23 cellular contexts compared by ENCODE assay signal in genomic region chr2:46488389-46488788, GRCh38. TPM values are rescaled to one million over a fixed set of nuclear protein-coding genes. Genes with fewer than 3 reads are reported as not detected.
DNase-seq lines count a peak whose midpoint lies in the region; ATAC-seq, FAIRE-seq and TF ChIP-seq lines count a peak whose summit lies in the region.
"Had no signal": no experiment of that assay in that cellular context is flagged by ENCODE, and none has a peak within 500 bp of the region (broad histone marks: within the 10 kb centered on the region; RNA-seq: fewer than 3 reads in every experiment).

No MANE protein-coding gene starts in this region.

- no peaks in the 10 kb centered on the region for H3K9me2 ChIP-seq in GM23338 (ENCODE audit: insufficient read depth)

- peaks cover 13% of the 10 kb centered on the region for H3K4me1 ChIP-seq in GM23338 (ENCODE audit: insufficient read depth)
- H3K4me1 ChIP-seq in Panc1 (ENCODE audit: control insufficient read depth, insufficient read depth, low read length): no peaks in the 10 kb centered on the region
- H3K4me1 ChIP-seq in H1 (replicated peaks in 1 of 4; ENCODE audit: control insufficient read depth in 3 of 4, insufficient read depth in 4 of 4, low read length in 3 of 4): peaks cover 0 to 15% (median 7%) of the 10 kb centered on the region in 4 experiments; a peak in 4 of 7 replicates

- H3K9me3 ChIP-seq in Panc1 (ENCODE audit: control insufficient read depth, insufficient read depth, low read depth, low read length): no peaks in the 10 kb centered on the region
- H3K9me3 ChIP-seq in H1 (ENCODE audit: insufficient read depth in 2 of 2, low read depth in 1 of 2, low read length in 1 of 2): no peaks in the 10 kb centered on the region

- no peak overlapping the region for H4K91ac ChIP-seq in H1 (replicated peaks; ENCODE audit: insufficient read length, low read length)

- CTCF ChIA-PET in Panc1 (lab: Charles Lee): interaction anchor here (0.6 kb wide), 1 partner anchor 217 kb away, joined by 3 read pairs; no protein-coding TSS in a partner anchor
- CTCF ChIA-PET in H1 (lab: Charles Lee; ENCODE audit: partially characterized antibody): interaction anchor here (0.6 to 1.7 kb wide), 5 partner anchors 9 to 431 kb away, joined by 3 to 8 read pairs (median 4); no protein-coding TSS in a partner anchor
- CTCF ChIA-PET in activated naive CD4-positive, alpha-beta T cell treated with anti-CD3 and anti-CD28 coated beads for 36 hours (lab: Charles Lee): no interaction called here

- no peak overlapping the region for H2BK120ac ChIP-seq in H1 (replicated peaks; ENCODE audit: low read depth, low read length)

- no peak overlapping the region for H3K18ac ChIP-seq in H1 (ENCODE audit: extremely low read depth, low read length)

- H3K79me2 ChIP-seq in GM23338 (replicated peaks; ENCODE audit: insufficient read depth) (no peaks in the 10 kb centered on the region), H1 (ENCODE audit: control insufficient read depth in 1 of 2, insufficient read depth in 2 of 2, low read length in 2 of 2) (no peaks in the 10 kb centered on the region)

- H3K4me3 Mint-ChIP-seq in GM23338: no peak overlapping the region
- H3K4me3 Mint-ChIP-seq in activated naive CD4-positive, alpha-beta T cell treated with anti-CD3 and anti-CD28 coated beads for 36 hours: no peak overlapping the region
- H3K4me3 Mint-ChIP-seq: activated naive CD8-positive, alpha-beta T cell; activated T-cell treated with anti-CD3 and anti-CD28 coated beads, Interleukin-2, amount 50 U/mL, for 72 hours had no signal

- H2BK15ac ChIP-seq in H1 (ENCODE audit: low read length): no peak overlapping the region

- ATAC-seq in GM23338: peak; percentile 44
- peak; percentile 57; the same call in 1 of the 2 replicates for ATAC-seq in Panc1
- ATAC-seq in GM21737 (IDR thresholded peaks at IDR 0.05; ENCODE audit: unreplicated experiment): no peak
- no peak for ATAC-seq in HG02852 (IDR thresholded peaks at IDR 0.05; ENCODE audit: unreplicated experiment)
- ATAC-seq: activated T-cell treated with anti-CD3 and anti-CD28 coated beads, Interleukin-2, amount 50 U/mL, for 72 hours had no signal

- BruUV-seq in Panc1 (replicated peaks; lab: Mats Ljungman, UMichigan): no TSS peak

- H4K5ac ChIP-seq in H1 (ENCODE audit: insufficient read length, low read depth, low read length): no peak overlapping the region

- 52% methylated on average over 2 of the region's 2 CpGs; no CpG with 5 or more reads in 1 of the 2 experiments for WGBS in H1 (ENCODE audit: extremely low coverage in 1 of 2, insufficient coverage in 1 of 2, insufficient read length in 1 of 2, insufficient replicate concordance in 2 of 2, low coverage in 1 of 2, low lambda C conversion rate in 2 of 2, missing lambda C conversion rate in 1 of 2), 2 experiments

- H3K23me2 ChIP-seq in H1 (ENCODE audit: low read depth, low read length): no peaks in the 10 kb centered on the region

- H2BK5ac ChIP-seq in H1 (ENCODE audit: low read depth, low read length): no peak overlapping the region

- H3K36me3 Mint-ChIP-seq in GM23338 (ENCODE audit: low read depth): no peaks in the 10 kb centered on the region
- H3K36me3 Mint-ChIP-seq in activated naive CD4-positive, alpha-beta T cell treated with anti-CD3 and anti-CD28 coated beads for 36 hours (ENCODE audit: low read depth): no peaks in the 10 kb centered on the region
- H3K36me3 Mint-ChIP-seq: activated naive CD8-positive, alpha-beta T cell had no signal

- no peaks in the 10 kb centered on the region for H3K79me1 ChIP-seq in H1 (ENCODE audit: low read depth, low read length)

- no peak overlapping the region for H4K8ac ChIP-seq in H1 (ENCODE audit: extremely low read depth, insufficient read depth, low read length)

- H3K27ac ChIP-seq in GM23338 (ENCODE audit: low read depth) (no peak overlapping the region), Panc1 (ENCODE audit: low read length) (no peak overlapping the region), H1 (ENCODE audit: low read depth, low read length) (no peak overlapping the region)

- no peak for TF ChIP-seq POLR2A in H1 (IDR thresholded peaks at IDR 0.05; ENCODE audit: control extremely low read depth in 1 of 2, low read depth in 2 of 2, low read length in 2 of 2)

- TF ChIP-seq RAD21 in H1 (IDR thresholded peaks at IDR 0.05 in 1 of 2, conservative IDR thresholded peaks at IDR 0.05 in 1 of 2; ENCODE audit: low read depth in 2 of 2, low read length in 2 of 2): peak in 1 of 2 experiments; percentile 28; a peak in 1 of 4 replicates

- H3K9ac ChIP-seq in H1 (replicated peaks in 1 of 4; ENCODE audit: extremely low read depth in 1 of 4, low read depth in 3 of 4, low read length in 3 of 4): no peak overlapping the region

- H3K27me3 ChIP-seq in GM23338 (ENCODE audit: insufficient read depth) (no peaks in the 10 kb centered on the region), Panc1 (ENCODE audit: control insufficient read depth, insufficient read depth, low read length) (no peaks in the 10 kb centered on the region), H1 (replicated peaks in 1 of 4; ENCODE audit: control insufficient read depth in 3 of 4, extremely low read depth in 1 of 4, insufficient read depth in 3 of 4, low read length in 3 of 4) (no peaks in the 10 kb centered on the region)

- peaks cover 3% of the 10 kb centered on the region for H3K27me3 Mint-ChIP-seq in GM23338 (ENCODE audit: insufficient read depth, low read depth, poor library complexity)
- H3K27me3 Mint-ChIP-seq in activated naive CD4-positive, alpha-beta T cell treated with anti-CD3 and anti-CD28 coated beads for 36 hours (ENCODE audit: low read depth): no peaks in the 10 kb centered on the region
- H3K27me3 Mint-ChIP-seq: activated naive CD8-positive, alpha-beta T cell had no signal

- peak overlapping the region; percentile 32; the same call in 1 of the 2 replicates for H2AFZ ChIP-seq in GM23338
- no peak overlapping the region for H2AFZ ChIP-seq in H1 (ENCODE audit: low read length)

- no peak overlapping the region for H3K4me2 ChIP-seq in GM23338
- H3K4me2 ChIP-seq in H1 (ENCODE audit: insufficient read depth in 1 of 2, low read depth in 2 of 2, low read length in 2 of 2): no peak overlapping the region

- H3K9me3 Mint-ChIP-seq in GM23338: no peaks in the 10 kb centered on the region; the same call in 2 of the 3 replicates
- no peaks in the 10 kb centered on the region for H3K9me3 Mint-ChIP-seq in activated naive CD4-positive, alpha-beta T cell treated with anti-CD3 and anti-CD28 coated beads for 36 hours
- H3K9me3 Mint-ChIP-seq: activated T-cell treated with anti-CD3 and anti-CD28 coated beads, Interleukin-2, amount 50 U/mL, for 72 hours had no signal

- intact Hi-C loops in Panc1 (cut with micrococcal nuclease; ENCODE audit: unreplicated experiment): no loop called here
- intact Hi-C loops in activated naive CD4-positive, alpha-beta T cell treated with anti-CD3 and anti-CD28 coated beads for 36 hours (cut with micrococcal nuclease): no loop called here

- no peak overlapping the region for H3K56ac ChIP-seq in H1 (replicated peaks; ENCODE audit: insufficient read length, low read depth, low read length)

- no peak overlapping the region for H3K14ac ChIP-seq in H1 (ENCODE audit: insufficient read length)

- peak; percentile 33 for DNase-seq in GM23338 (ENCODE audit: low spot score)
- no peak for DNase-seq in Panc1 (ENCODE audit: low read depth, low spot score)
- DNase-seq in H1 (ENCODE audit: low read depth in 1 of 2, low spot score in 2 of 2): no peak
- DNase-seq in retinal pigment epithelial cell (ENCODE audit: low read depth): no peak
- DNase-seq in activated CD4-positive, alpha-beta T cell treated with anti-CD3 and anti-CD28 coated beads, Interleukin-2, amount 50 U/mL, for 48 hours: no peak
- DNase-seq in activated naive CD4-positive, alpha-beta T cell treated with anti-CD3 and anti-CD28 coated beads for 36 hours: no peak
- DNase-seq: activated CD4-positive, CD25-positive, alpha-beta regulatory T cell treated with anti-CD3 and anti-CD28 coated beads, Interleukin-2, amount 50 U/mL, for 72 hours; activated T-cell treated with anti-CD3 and anti-CD28 coated beads, Interleukin-2, amount 50 U/mL, for 72 hours; COR-L47; NCI-H1436; NCI-H2171 treated with DMSO at 0.1 percent for 48 hours; NCI-H69; SIG-M5 had no signal

- H3K4me1 Mint-ChIP-seq in GM23338: peaks cover 18% of the 10 kb centered on the region
- peaks cover 7% of the 10 kb centered on the region for H3K4me1 Mint-ChIP-seq in activated naive CD4-positive, alpha-beta T cell treated with anti-CD3 and anti-CD28 coated beads for 36 hours (ENCODE audit: low read depth)

- no peak for TF ChIP-seq EP300 in H1 (IDR thresholded peaks at IDR 0.05; ENCODE audit: borderline replicate concordance in 1 of 2, low read depth in 2 of 2, low read length in 2 of 2)

- H3K27ac Mint-ChIP-seq in GM23338: no peak overlapping the region
- H3K27ac Mint-ChIP-seq in activated naive CD4-positive, alpha-beta T cell treated with anti-CD3 and anti-CD28 coated beads for 36 hours: no peak overlapping the region
- H3K27ac Mint-ChIP-seq: activated naive CD8-positive, alpha-beta T cell; activated T-cell treated with anti-CD3 and anti-CD28 coated beads, Interleukin-2, amount 50 U/mL, for 72 hours had no signal

- TF ChIP-seq CTCF in GM23338 (conservative IDR thresholded peaks at IDR 0.05; ENCODE audit: low read depth in 2 of 2) (peak in 1 of 2 experiments; percentile 15; a peak in 2 of 4 replicates), Panc1 (IDR thresholded peaks at IDR 0.05) (no peak), H1 (IDR thresholded peaks at IDR 0.05; ENCODE audit: control extremely low read depth in 1 of 3, insufficient read depth in 1 of 3, low read depth in 1 of 3, low read length in 3 of 3) (peak in 2 of 3 experiments; percentile 4 to 32; a peak in 1 of 4 replicates), retinal pigment epithelial cell (conservative IDR thresholded peaks at IDR 0.05; ENCODE audit: low read depth, low read length) (peak; percentile 14)

- H3F3A ChIP-seq in GM23338 (replicated peaks; ENCODE audit: low read depth): no peaks in the 10 kb centered on the region

- no peak overlapping the region for H3K23ac ChIP-seq in H1 (ENCODE audit: insufficient read length)

- no peak overlapping the region for H3K4ac ChIP-seq in H1 (replicated peaks; ENCODE audit: insufficient read length, low read depth, low read length)

- in situ Hi-C loops in Panc1 (cut with HindIII; ENCODE audit: low pct_unique_long_range_greater_than_20kb, low sequenced_read_pairs): no loop called here

- H3K4me3 ChIP-seq in GM23338 (no peak overlapping the region), Panc1 (ENCODE audit: low read depth in 2 of 2, low read length in 2 of 2) (no peak overlapping the region), H1 (ENCODE audit: extremely low read depth in 1 of 4, insufficient read depth in 2 of 4, low read depth in 3 of 4, low read length in 4 of 4) (no peak overlapping the region), retinal pigment epithelial cell (ENCODE audit: low read length) (no peak overlapping the region)

- H2BK20ac ChIP-seq in H1 (ENCODE audit: low read length): no peak overlapping the region

- POLR2A ChIA-PET in Panc1 (lab: Charles Lee): no interaction called here
- POLR2A ChIA-PET in H1 (lab: Charles Lee; ENCODE audit: partially characterized antibody): interaction anchor here (1.6 kb wide), 1 partner anchor 11 kb away, joined by 5 read pairs; no protein-coding TSS in a partner anchor

- no peak for FAIRE-seq in H1 (lab: Jason Lieb, UNC)
- FAIRE-seq: frontal cortex had no signal

- H4K20me1 ChIP-seq in GM23338 (replicated peaks; ENCODE audit: insufficient read depth) (no peaks in the 10 kb centered on the region), H1 (replicated peaks in 1 of 2; ENCODE audit: control insufficient read depth in 1 of 2, insufficient read depth in 2 of 2, low read length in 2 of 2) (no peaks in the 10 kb centered on the region)

- H3K36me3 ChIP-seq in GM23338 (ENCODE audit: insufficient read depth) (no peaks in the 10 kb centered on the region), Panc1 (ENCODE audit: control insufficient read depth, insufficient read depth, low read length) (no peaks in the 10 kb centered on the region), H1 (ENCODE audit: control insufficient read depth in 2 of 4, insufficient read depth in 4 of 4, low read length in 3 of 4) (no peaks in the 10 kb centered on the region)

- H2AK5ac ChIP-seq in H1 (ENCODE audit: low read depth, low read length): no peak overlapping the region

- H2BK12ac ChIP-seq in H1 (ENCODE audit: low read depth, low read length): no peak overlapping the region

RNA-seq across cellular contexts. Expression of gene TMEM247, which starts 9.0 kb away (rescaled TPM):
- total RNA-seq in GM23338 (2014; rRNA removed; shearing (Covaris generic)): not detected in 2 replicates
- polyA plus RNA-seq in GM23338 (2016; fragmentation: Nextera tagmentation; extraction: Ambion mirVana) (not detected in 2 replicates), H1 (2011; rRNA removed) (not detected in 2 replicates)
- total RNA-seq in Panc1 (2021; ENCODE audit: unreplicated experiment): not detected
- not detected for polyA plus RNA-seq in Panc1 (2012; ENCODE audit: insufficient read length)
- not detected in 2 replicates for total RNA-seq in H1 (2021; fragmentation: NEBNext Ultra II Directional; extraction: Animal tissue kit (Norgen Biotek cat#: 25700))
- not detected for polyA plus RNA-seq in H1 (2011; cell fraction: cytosol; rRNA removed)
- polyA plus RNA-seq in H1 (2011; cell fraction: nucleus; rRNA removed): not detected
- polyA plus RNA-seq in H1 (2012, experiment 1 of 2): not detected in 4 replicates
- not detected for polyA plus RNA-seq in H1 (2012, experiment 2 of 2)
- not detected for polyA plus RNA-seq in H1 (2013, experiment 1 of 2)
- not detected for polyA plus RNA-seq in H1 (2013, experiment 2 of 2)
- polyA minus RNA-seq in H1 (2011; rRNA and poly(A)+ RNA removed): not detected in 2 replicates
- polyA minus RNA-seq in H1 (2011; cell fraction: cytosol; rRNA and poly(A)+ RNA removed): not detected
- polyA minus RNA-seq in H1 (2011; cell fraction: nucleus; rRNA and poly(A)+ RNA removed): not detected
- not detected for total RNA-seq in activated naive CD4-positive, alpha-beta T cell treated with anti-CD3 and anti-CD28 coated beads for 36 hours
- total RNA-seq: activated CD8-positive, alpha-beta memory T cell treated with anti-CD3 and anti-CD28 coated beads for 36 hours; activated T-cell treated with anti-CD3 and anti-CD28 coated beads, Interleukin-2, amount 50 U/mL, for 72 hours; endothelial cell of umbilical vein; frontal cortex; left colon; MCF 10A; mononuclear cell; temporal lobe had no signal
- polyA plus RNA-seq: endothelial cell of umbilical vein had no signal

RNA-seq across cellular contexts. Expression of gene RHOQ, which starts 53.9 kb away (rescaled TPM):
- 42.6 and 42.9 TPM in 2 replicates for total RNA-seq in GM23338 (2014; rRNA removed; shearing (Covaris generic))
- 26.8 and 27.8 TPM in 2 replicates for polyA plus RNA-seq in GM23338 (2016; fragmentation: Nextera tagmentation; extraction: Ambion mirVana)
- total RNA-seq in Panc1 (2021; ENCODE audit: unreplicated experiment): 45.6 TPM
- 63.8 TPM for polyA plus RNA-seq in Panc1 (2012; ENCODE audit: insufficient read length)
- total RNA-seq in H1 (2021; fragmentation: NEBNext Ultra II Directional; extraction: Animal tissue kit (Norgen Biotek cat#: 25700)): 37.8 and 47.0 TPM in 2 replicates
- polyA plus RNA-seq in H1 (2011; rRNA removed): 32.6 TPM in 2 replicates
- 28.1 TPM for polyA plus RNA-seq in H1 (2011; cell fraction: cytosol; rRNA removed)
- 87.8 TPM for polyA plus RNA-seq in H1 (2011; cell fraction: nucleus; rRNA removed)
- 21.9 to 34.0 TPM (median 27.2 TPM) in 4 replicates for polyA plus RNA-seq in H1 (2012, experiment 1 of 2)
- polyA plus RNA-seq in H1 (2012, experiment 2 of 2): 4.0 TPM
- 72.6 TPM for polyA plus RNA-seq in H1 (2013, experiment 1 of 2)
- 61.3 TPM for polyA plus RNA-seq in H1 (2013, experiment 2 of 2)
- 32.0 and 34.4 TPM in 2 replicates for polyA minus RNA-seq in H1 (2011; rRNA and poly(A)+ RNA removed)
- 19.2 TPM for polyA minus RNA-seq in H1 (2011; cell fraction: cytosol; rRNA and poly(A)+ RNA removed)
- polyA minus RNA-seq in H1 (2011; cell fraction: nucleus; rRNA and poly(A)+ RNA removed): 81.2 TPM
- total RNA-seq in activated naive CD4-positive, alpha-beta T cell treated with anti-CD3 and anti-CD28 coated beads for 36 hours: 10 to 100 TPM in 1 of 2 experiments, 1 to 10 TPM in 1; 7.7 to 10.2 TPM

RNA-seq across cellular contexts. Expression of gene ATP6V1E2, which starts 54.0 kb away (rescaled TPM):
- 5.9 and 15.0 TPM in 2 replicates for total RNA-seq in GM23338 (2014; rRNA removed; shearing (Covaris generic))
- polyA plus RNA-seq in GM23338 (2016; fragmentation: Nextera tagmentation; extraction: Ambion mirVana) (6.8 and 7.0 TPM in 2 replicates), H1 (2011; rRNA removed) (4.3 and 6.0 TPM in 2 replicates)
- total RNA-seq in Panc1 (2021; ENCODE audit: unreplicated experiment): 12.4 TPM
- 12.1 TPM for polyA plus RNA-seq in Panc1 (2012; ENCODE audit: insufficient read length)
- 11.1 and 11.7 TPM in 2 replicates for total RNA-seq in H1 (2021; fragmentation: NEBNext Ultra II Directional; extraction: Animal tissue kit (Norgen Biotek cat#: 25700))
- 4.3 TPM for polyA plus RNA-seq in H1 (2011; cell fraction: cytosol; rRNA removed)
- 11.3 TPM for polyA plus RNA-seq in H1 (2011; cell fraction: nucleus; rRNA removed)
- polyA plus RNA-seq in H1 (2012, experiment 1 of 2): 6.3 to 9.2 TPM (median 8.2 TPM) in 4 replicates
- polyA plus RNA-seq in H1 (2012, experiment 2 of 2): 2.9 TPM
- 7.8 TPM for polyA plus RNA-seq in H1 (2013, experiment 1 of 2)
- polyA plus RNA-seq in H1 (2013, experiment 2 of 2): 8.0 TPM
- 8.3 and 8.7 TPM in 2 replicates for polyA minus RNA-seq in H1 (2011; rRNA and poly(A)+ RNA removed)
- polyA minus RNA-seq in H1 (2011; cell fraction: cytosol; rRNA and poly(A)+ RNA removed): 3.9 TPM
- 22.8 TPM for polyA minus RNA-seq in H1 (2011; cell fraction: nucleus; rRNA and poly(A)+ RNA removed)
- total RNA-seq in activated naive CD4-positive, alpha-beta T cell treated with anti-CD3 and anti-CD28 coated beads for 36 hours: 10 to 100 TPM; 14.9 to 17.1 TPM

Comparison
In these comparisons a context has a peak if more than half of its experiments do, and no peak if none do; other contexts are left out.
1. ATAC-seq: peak in GM23338 (single experiment) and Panc1 (single experiment); none in GM21737 (single experiment) and HG02852 (single experiment).